ENCODE assay signal across 17 cellular contexts in genomic region chr22:25162561-25162960, GRCh38. TPM values are rescaled to one million over a fixed set of nuclear protein-coding genes. Genes with fewer than 3 reads are reported as not detected.
DNase-seq lines count a peak whose midpoint lies in the region; ATAC-seq and TF ChIP-seq lines count a peak whose summit lies in the region.
"Had no signal": no experiment of that assay in that cellular context is flagged by ENCODE, and none has a peak within 500 bp of the region (broad histone marks: within the 10 kb centered on the region; RNA-seq: fewer than 3 reads in every experiment).

No MANE protein-coding gene starts in this region.

- H3K4me1 ChIP-seq in skeletal muscle tissue (ENCODE audit: control insufficient read depth in 3 of 3, insufficient read depth in 3 of 3, low read length in 3 of 3) (peaks cover 30 to 77% (median 75%) of the 10 kb centered on the region in 3 donors), lower lobe of right lung (peaks cover 7% of the 10 kb centered on the region)
- H3K4me1 ChIP-seq: Caco-2 had no signal

- H3K4me1 Mint-ChIP-seq in activated T-helper 17 cell treated with anti-CD3 and anti-CD28 coated beads, Interleukin-2, amount 50 U/mL, for 72 hours = no peaks in the 10 kb centered on the region
- peaks cover 3 to 28% of the 10 kb centered on the region in 2 donors for H3K4me1 Mint-ChIP-seq in effector memory CD8-positive, alpha-beta T cell (ENCODE audit: low read depth in 2 of 2)
- H3K4me1 Mint-ChIP-seq in stimulated activated naive B cell treated with anti-CD40 and anti-IgM and Interleukin-4, amounts not matched to agents 10 μg/mL and 1 μg/mL and 100 μg/mL, for 72 hours = no peaks in the 10 kb centered on the region
- H3K4me1 Mint-ChIP-seq: CD14-positive monocyte had no signal

- H3K36me3 ChIP-seq in skeletal muscle tissue (ENCODE audit: control insufficient read depth in 3 of 3, insufficient read depth in 3 of 3, low read length in 3 of 3) = peaks cover 0 to 7% (median 0%) of the 10 kb centered on the region in 3 donors
- no peaks in the 10 kb centered on the region for H3K36me3 ChIP-seq in lower lobe of right lung

- H3K27ac Mint-ChIP-seq in activated T-helper 17 cell treated with anti-CD3 and anti-CD28 coated beads, Interleukin-2, amount 50 U/mL, for 72 hours = peak overlapping the region; percentile 25
- peak overlapping the region; percentile 20 to 31 for H3K27ac Mint-ChIP-seq in effector memory CD8-positive, alpha-beta T cell
- H3K27ac Mint-ChIP-seq in stimulated activated naive B cell treated with anti-CD40 and anti-IgM and Interleukin-4, amounts not matched to agents 10 μg/mL and 1 μg/mL and 100 μg/mL, for 72 hours = no peak overlapping the region
- H3K27ac Mint-ChIP-seq: CD14-positive monocyte; CD8-positive, alpha-beta T cell; HFFc6 had no signal

- ATAC-seq in activated T-helper 17 cell treated with anti-CD3 and anti-CD28 coated beads, Interleukin-2, amount 50 U/mL, for 72 hours (replicated peaks) = no peak
- ATAC-seq in effector memory CD8-positive, alpha-beta T cell (replicated peaks) = no peak
- ATAC-seq in HG03135 (IDR thresholded peaks at IDR 0.05; ENCODE audit: unreplicated experiment) (no peak), lower lobe of right lung (no peak)
- no peak for ATAC-seq in stimulated activated naive B cell treated with anti-CD40 and anti-IgM and Interleukin-4, amounts not matched to agents 10 μg/mL and 1 μg/mL and 100 μg/mL, for 72 hours (replicated peaks)
- ATAC-seq: A549; CD8-positive, alpha-beta T cell had no signal

- TF ChIP-seq CTCF in RWPE1 (conservative IDR thresholded peaks at IDR 0.05; ENCODE audit: low read depth) (no peak), lower lobe of right lung (IDR thresholded peaks at IDR 0.05) (no peak)

- CTCF ChIA-PET in RWPE1 (lab: Yijun Ruan, JAX) = no interaction called here

- H3K27me3 Mint-ChIP-seq in activated T-helper 17 cell treated with anti-CD3 and anti-CD28 coated beads, Interleukin-2, amount 50 U/mL, for 72 hours = no peaks in the 10 kb centered on the region
- H3K27me3 Mint-ChIP-seq in effector memory CD8-positive, alpha-beta T cell = peaks cover 0 to 6% of the 10 kb centered on the region in 2 donors
- peaks cover 17 to 21% of the 10 kb centered on the region in 2 donors for H3K27me3 Mint-ChIP-seq in stimulated activated naive B cell treated with anti-CD40 and anti-IgM and Interleukin-4, amounts not matched to agents 10 μg/mL and 1 μg/mL and 100 μg/mL, for 72 hours

- H3K27me3 ChIP-seq in skeletal muscle tissue (ENCODE audit: control insufficient read depth in 3 of 3, insufficient read depth in 3 of 3, low read length in 3 of 3) (no peaks in the 10 kb centered on the region), lower lobe of right lung (ENCODE audit: low read depth) (no peaks in the 10 kb centered on the region)

- no peak overlapping the region for H3K9ac ChIP-seq in skeletal muscle tissue (ENCODE audit: low read depth in 1 of 3, low read length in 3 of 3)

- DNase-seq in RWPE1 (ENCODE audit: low spot score) = no peak
- DNase-seq in effector memory CD8-positive, alpha-beta T cell = no peak
- DNase-seq in lower lobe of right lung = no peak
- no peak for DNase-seq in stimulated activated naive B cell treated with anti-CD40 and anti-IgM and Interleukin-4, amounts not matched to agents 10 μg/mL and 1 μg/mL and 100 μg/mL, for 72 hours
- DNase-seq: Caco-2; CD8-positive, alpha-beta T cell; DND-41; GDM1; HCEC 1CT; HFFc6; IMR-90 had no signal

- intact Hi-C loops in lower lobe of right lung (cut with DNase I) = no loop called here

- H3K4me3 Mint-ChIP-seq in activated T-helper 17 cell treated with anti-CD3 and anti-CD28 coated beads, Interleukin-2, amount 50 U/mL, for 72 hours = no peak overlapping the region
- no peak overlapping the region for H3K4me3 Mint-ChIP-seq in effector memory CD8-positive, alpha-beta T cell
- H3K4me3 Mint-ChIP-seq in stimulated activated naive B cell treated with anti-CD40 and anti-IgM and Interleukin-4, amounts not matched to agents 10 μg/mL and 1 μg/mL and 100 μg/mL, for 72 hours = no peak overlapping the region
- H3K4me3 Mint-ChIP-seq: CD14-positive monocyte; CD8-positive, alpha-beta T cell; HFFc6 had no signal

- POLR2A ChIA-PET in RWPE1 (lab: Yijun Ruan, JAX; ENCODE audit: low non-redundant PET) = no interaction called here

- no peak overlapping the region for H3K4me3 ChIP-seq in skeletal muscle tissue (ENCODE audit: low read length in 3 of 3)
- H3K4me3 ChIP-seq in lower lobe of right lung = no peak overlapping the region
- H3K4me3 ChIP-seq: A549 had no signal

- H3K27ac ChIP-seq in RWPE1 (peak overlapping the region; percentile 85), skeletal muscle tissue (ENCODE audit: low read depth, low read length) (peak overlapping the region; percentile 86), lower lobe of right lung (no peak overlapping the region)
- H3K27ac ChIP-seq: A549 had no signal

- H3K9me3 ChIP-seq in skeletal muscle tissue (ENCODE audit: control insufficient read depth in 3 of 3, low read length in 3 of 3) = no peaks in the 10 kb centered on the region
- no peaks in the 10 kb centered on the region for H3K9me3 ChIP-seq in lower lobe of right lung
- H3K9me3 ChIP-seq: A549, Caco-2 had no signal

- H3K36me3 Mint-ChIP-seq in activated T-helper 17 cell treated with anti-CD3 and anti-CD28 coated beads, Interleukin-2, amount 50 U/mL, for 72 hours (ENCODE audit: low read depth) = no peaks in the 10 kb centered on the region
- H3K36me3 Mint-ChIP-seq in effector memory CD8-positive, alpha-beta T cell (ENCODE audit: insufficient read depth) = no peaks in the 10 kb centered on the region
- no peaks in the 10 kb centered on the region for H3K36me3 Mint-ChIP-seq in stimulated activated naive B cell treated with anti-CD40 and anti-IgM and Interleukin-4, amounts not matched to agents 10 μg/mL and 1 μg/mL and 100 μg/mL, for 72 hours
- H3K36me3 Mint-ChIP-seq: CD14-positive monocyte; CD8-positive, alpha-beta T cell had no signal

- no peaks in the 10 kb centered on the region for H3K9me3 Mint-ChIP-seq in activated T-helper 17 cell treated with anti-CD3 and anti-CD28 coated beads, Interleukin-2, amount 50 U/mL, for 72 hours
- H3K9me3 Mint-ChIP-seq in effector memory CD8-positive, alpha-beta T cell = no peaks in the 10 kb centered on the region
- H3K9me3 Mint-ChIP-seq in stimulated activated naive B cell treated with anti-CD40 and anti-IgM and Interleukin-4, amounts not matched to agents 10 μg/mL and 1 μg/mL and 100 μg/mL, for 72 hours = no peaks in the 10 kb centered on the region
- H3K9me3 Mint-ChIP-seq: CD14-positive monocyte; CD8-positive, alpha-beta T cell had no signal

RNA-seq across cellular contexts. Expression of gene CRYBB3, which starts 37.1 kb away (rescaled TPM):
- not detected for total RNA-seq in activated T-helper 17 cell treated with anti-CD3 and anti-CD28 coated beads, Interleukin-2, amount 50 U/mL, for 72 hours
- total RNA-seq in skeletal muscle tissue = not detected
- total RNA-seq in lower lobe of right lung = 0.74 TPM
- total RNA-seq: Caco-2; CD8-positive, alpha-beta T cell; H4; HFFc6; IMR-90 had no signal

RNA-seq across cellular contexts. Expression of gene CRYBB2, which starts 56.9 kb away (rescaled TPM):
- under 1 TPM in 1 of 2 donors, not detected in 1; 0.77 TPM for total RNA-seq in activated T-helper 17 cell treated with anti-CD3 and anti-CD28 coated beads, Interleukin-2, amount 50 U/mL, for 72 hours
- not detected for total RNA-seq in skeletal muscle tissue
- total RNA-seq in lower lobe of right lung = not detected
- total RNA-seq: Caco-2; CD8-positive, alpha-beta T cell; IMR-90 had no signal
